1 cellular context compared by ENCODE assay signal in the genomic region with DNA sequence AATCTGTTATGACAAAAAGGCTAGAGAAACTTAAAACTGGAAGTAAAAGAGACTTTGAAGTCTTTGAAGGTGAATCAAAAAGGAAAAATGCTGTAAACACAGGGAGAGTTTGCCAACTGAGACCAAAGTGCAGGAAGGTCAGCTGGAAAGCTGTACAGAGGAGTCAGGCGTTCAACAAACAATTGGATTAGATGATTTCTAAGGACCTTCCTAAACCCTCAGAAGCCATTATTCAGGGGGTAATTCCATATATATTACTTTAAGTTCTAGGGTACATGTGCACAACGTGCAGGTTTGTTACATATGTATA.
TF ChIP-seq lines count a peak whose summit lies in the region.

No MANE protein-coding gene starts in this region.

TF ChIP-seq in HepG2, 621 proteins besides CTCF, POLR2A, EP300 and RAD21 (continued from another document):
- TF ChIP-seq, protein P1, sequence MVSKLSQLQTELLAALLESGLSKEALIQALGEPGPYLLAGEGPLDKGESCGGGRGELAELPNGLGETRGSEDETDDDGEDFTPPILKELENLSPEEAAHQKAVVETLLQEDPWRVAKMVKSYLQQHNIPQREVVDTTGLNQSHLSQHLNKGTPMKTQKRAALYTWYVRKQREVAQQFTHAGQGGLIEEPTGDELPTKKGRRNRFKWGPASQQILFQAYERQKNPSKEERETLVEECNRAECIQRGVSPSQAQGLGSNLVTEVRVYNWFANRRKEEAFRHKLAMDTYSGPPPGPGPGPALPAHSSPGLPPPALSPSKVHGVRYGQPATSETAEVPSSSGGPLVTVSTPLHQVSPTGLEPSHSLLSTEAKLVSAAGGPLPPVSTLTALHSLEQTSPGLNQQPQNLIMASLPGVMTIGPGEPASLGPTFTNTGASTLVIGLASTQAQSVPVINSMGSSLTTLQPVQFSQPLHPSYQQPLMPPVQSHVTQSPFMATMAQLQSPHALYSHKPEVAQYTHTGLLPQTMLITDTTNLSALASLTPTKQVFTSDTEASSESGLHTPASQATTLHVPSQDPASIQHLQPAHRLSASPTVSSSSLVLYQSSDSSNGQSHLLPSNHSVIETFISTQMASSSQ (IDR thresholded peaks at IDR 0.05; ENCODE audit: low read depth), result no peak
- TF ChIP-seq, protein P1 (CRISPR knock-in tag; IDR thresholded peaks at IDR 0.05; ENCODE audit: borderline replicate concordance), result no peak
- TF ChIP-seq POGZ (CRISPR knock-in tag; IDR thresholded peaks at IDR 0.05) (peak; percentile 43; the same call in 1 of the 2 replicates), KDM6A (CRISPR knock-in tag; IDR thresholded peaks at IDR 0.05; ENCODE audit: low read depth) (peak; percentile 50; the same call in 1 of the 2 replicates)
- TF ChIP-seq, protein P2, sequence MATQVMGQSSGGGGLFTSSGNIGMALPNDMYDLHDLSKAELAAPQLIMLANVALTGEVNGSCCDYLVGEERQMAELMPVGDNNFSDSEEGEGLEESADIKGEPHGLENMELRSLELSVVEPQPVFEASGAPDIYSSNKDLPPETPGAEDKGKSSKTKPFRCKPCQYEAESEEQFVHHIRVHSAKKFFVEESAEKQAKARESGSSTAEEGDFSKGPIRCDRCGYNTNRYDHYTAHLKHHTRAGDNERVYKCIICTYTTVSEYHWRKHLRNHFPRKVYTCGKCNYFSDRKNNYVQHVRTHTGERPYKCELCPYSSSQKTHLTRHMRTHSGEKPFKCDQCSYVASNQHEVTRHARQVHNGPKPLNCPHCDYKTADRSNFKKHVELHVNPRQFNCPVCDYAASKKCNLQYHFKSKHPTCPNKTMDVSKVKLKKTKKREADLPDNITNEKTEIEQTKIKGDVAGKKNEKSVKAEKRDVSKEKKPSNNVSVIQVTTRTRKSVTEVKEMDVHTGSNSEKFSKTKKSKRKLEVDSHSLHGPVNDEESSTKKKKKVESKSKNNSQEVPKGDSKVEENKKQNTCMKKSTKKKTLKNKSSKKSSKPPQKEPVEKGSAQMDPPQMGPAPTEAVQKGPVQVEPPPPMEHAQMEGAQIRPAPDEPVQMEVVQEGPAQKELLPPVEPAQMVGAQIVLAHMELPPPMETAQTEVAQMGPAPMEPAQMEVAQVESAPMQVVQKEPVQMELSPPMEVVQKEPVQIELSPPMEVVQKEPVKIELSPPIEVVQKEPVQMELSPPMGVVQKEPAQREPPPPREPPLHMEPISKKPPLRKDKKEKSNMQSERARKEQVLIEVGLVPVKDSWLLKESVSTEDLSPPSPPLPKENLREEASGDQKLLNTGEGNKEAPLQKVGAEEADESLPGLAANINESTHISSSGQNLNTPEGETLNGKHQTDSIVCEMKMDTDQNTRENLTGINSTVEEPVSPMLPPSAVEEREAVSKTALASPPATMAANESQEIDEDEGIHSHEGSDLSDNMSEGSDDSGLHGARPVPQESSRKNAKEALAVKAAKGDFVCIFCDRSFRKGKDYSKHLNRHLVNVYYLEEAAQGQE (IDR thresholded peaks at IDR 0.05; ENCODE audit: borderline replicate concordance in 1 of 2, low read depth in 1 of 2, low read length in 2 of 2), result no peak
